Comparison of ENCODE assay signal across 8 cellular contexts in genomic region chr11:112024178-112024777, GRCh38. TPM values are rescaled to one million over a fixed set of nuclear protein-coding genes. Genes with fewer than 3 reads are reported as not detected.
DNase-seq lines count a peak whose midpoint lies in the region; ATAC-seq and FAIRE-seq lines count a peak whose summit lies in the region.

No MANE protein-coding gene starts in this region.

- DNase-seq in activated CD4-positive, alpha-beta T cell treated with anti-CD3 and anti-CD28 coated beads, Interleukin-2, amount 10 ng/mL, durations not matched to agents 7 days and 5 days, result peak; percentile 12
- no peak for DNase-seq in activated CD4-positive, alpha-beta T cell treated with anti-CD3 and anti-CD28 coated beads, Interleukin-2, amount 50 U/mL, for 1 hour
- DNase-seq in RKO (ENCODE audit: low spot score), result peak; percentile 45
- DNase-seq in effector memory CD4-positive, alpha-beta T cell, result no peak
- DNase-seq in naive B cell, result peak; percentile 61
- DNase-seq in NK-92 (lab: John Stamatoyannopoulos, UW; ENCODE audit: unreplicated experiment), result no peak
- no peak for DNase-seq in HTR-8/SVneo (ENCODE audit: insufficient read length, low spot score)

- FAIRE-seq in HTR-8/SVneo (lab: Jason Lieb, UNC), result no peak

- H3K9me3 Mint-ChIP-seq in activated CD4-positive, alpha-beta T cell treated with anti-CD3 and anti-CD28 coated beads, Interleukin-2, amount 10 ng/mL, durations not matched to agents 7 days and 5 days, result no peaks in the 10 kb centered on the region
- H3K9me3 Mint-ChIP-seq in naive B cell, result no peaks in the 10 kb centered on the region

- peaks cover 13% of the 10 kb centered on the region for H3K36me3 ChIP-seq in effector memory CD4-positive, alpha-beta T cell (ENCODE audit: control insufficient read depth, insufficient read depth, low read length)

- POLR2A ChIA-PET in activated CD4-positive, alpha-beta T cell treated with anti-CD3 and anti-CD28 coated beads, Interleukin-2, amount 10 ng/mL, durations not matched to agents 7 days and 5 days (lab: Charles Lee), result no interaction called here

- CTCF ChIA-PET in activated CD4-positive, alpha-beta T cell treated with anti-CD3 and anti-CD28 coated beads, Interleukin-2, amount 10 ng/mL, durations not matched to agents 7 days and 5 days (lab: Charles Lee), result interaction anchor here (0.6 to 1.8 kb wide), 2 partner anchors 15 to 159 kb away, joined by 4 to 6 read pairs; no protein-coding TSS in a partner anchor

- no peaks in the 10 kb centered on the region for H3K9me3 ChIP-seq in effector memory CD4-positive, alpha-beta T cell (ENCODE audit: control insufficient read depth, low read length)

- H3K27me3 ChIP-seq in effector memory CD4-positive, alpha-beta T cell (replicated peaks; ENCODE audit: control insufficient read depth, insufficient read depth, low read length, poor library complexity, severe bottlenecking), result no peaks in the 10 kb centered on the region

- peak; percentile 44 for ATAC-seq in HG02884 (IDR thresholded peaks at IDR 0.05; ENCODE audit: unreplicated experiment)
- peak; percentile 73 to 74 for ATAC-seq in naive B cell (ENCODE audit: low read depth in 2 of 2)

- H3K27ac ChIP-seq in effector memory CD4-positive, alpha-beta T cell (ENCODE audit: insufficient read depth, low read length, poor library complexity, severe bottlenecking), result peak overlapping the region; percentile 74

- H3K4me1 Mint-ChIP-seq in activated CD4-positive, alpha-beta T cell treated with anti-CD3 and anti-CD28 coated beads, Interleukin-2, amount 10 ng/mL, durations not matched to agents 7 days and 5 days, result peaks cover 23% of the 10 kb centered on the region
- H3K4me1 Mint-ChIP-seq in naive B cell, result peaks cover 17 to 37% (median 30%) of the 10 kb centered on the region in 3 donors

- peak overlapping the region; percentile 99 for H3K27ac Mint-ChIP-seq in activated CD4-positive, alpha-beta T cell treated with anti-CD3 and anti-CD28 coated beads, Interleukin-2, amount 10 ng/mL, durations not matched to agents 7 days and 5 days
- peak overlapping the region; percentile 97 to 99 (median 98) for H3K27ac Mint-ChIP-seq in naive B cell

- peaks cover 22% of the 10 kb centered on the region for H3K36me3 Mint-ChIP-seq in activated CD4-positive, alpha-beta T cell treated with anti-CD3 and anti-CD28 coated beads, Interleukin-2, amount 10 ng/mL, durations not matched to agents 7 days and 5 days (ENCODE audit: low read depth)
- H3K36me3 Mint-ChIP-seq in naive B cell, result peaks cover 0 to 7% of the 10 kb centered on the region in 2 donors

- peak overlapping the region; percentile 100 for H3K4me3 Mint-ChIP-seq in activated CD4-positive, alpha-beta T cell treated with anti-CD3 and anti-CD28 coated beads, Interleukin-2, amount 10 ng/mL, durations not matched to agents 7 days and 5 days
- peak overlapping the region; percentile 99 to 100 (median 100) for H3K4me3 Mint-ChIP-seq in naive B cell

- peak overlapping the region; percentile 80 for H3K4me3 ChIP-seq in effector memory CD4-positive, alpha-beta T cell (ENCODE audit: insufficient read depth, low read depth, low read length, poor library complexity, severe bottlenecking)

- H3K27me3 Mint-ChIP-seq in activated CD4-positive, alpha-beta T cell treated with anti-CD3 and anti-CD28 coated beads, Interleukin-2, amount 10 ng/mL, durations not matched to agents 7 days and 5 days, result no peaks in the 10 kb centered on the region
- H3K27me3 Mint-ChIP-seq in naive B cell, result no peaks in the 10 kb centered on the region

- peaks cover 5% of the 10 kb centered on the region for H3K4me1 ChIP-seq in effector memory CD4-positive, alpha-beta T cell (ENCODE audit: control insufficient read depth, insufficient read depth, low read length, poor library complexity, severe bottlenecking)

RNA-seq across cellular contexts. Expression of gene DLAT, which starts 0.9 kb away (rescaled TPM):
- 10 to 100 TPM; 27.7 to 31.6 TPM for total RNA-seq in activated CD4-positive, alpha-beta T cell treated with anti-CD3 and anti-CD28 coated beads, Interleukin-2, amount 10 ng/mL, durations not matched to agents 7 days and 5 days
- polyA plus RNA-seq in naive B cell (ENCODE audit: low read depth in 6 of 6), result 10 to 100 TPM; 24.6 to 38.8 (median 28.0) TPM

RNA-seq across cellular contexts. Expression of gene PIH1D2, which starts 49.5 kb away (rescaled TPM):
- total RNA-seq in activated CD4-positive, alpha-beta T cell treated with anti-CD3 and anti-CD28 coated beads, Interleukin-2, amount 10 ng/mL, durations not matched to agents 7 days and 5 days, result under 1 TPM in 1 of 2 experiments, not detected in 1; 0.27 TPM
- polyA plus RNA-seq in naive B cell (ENCODE audit: low read depth in 6 of 6), result not detected

RNA-seq across cellular contexts. Expression of gene NKAPD1, which starts 49.8 kb away (rescaled TPM):
- total RNA-seq in activated CD4-positive, alpha-beta T cell treated with anti-CD3 and anti-CD28 coated beads, Interleukin-2, amount 10 ng/mL, durations not matched to agents 7 days and 5 days, result 10 to 100 TPM; 25.3 to 25.6 TPM
- polyA plus RNA-seq in naive B cell (ENCODE audit: low read depth in 6 of 6), result 10 to 100 TPM in 4 of 6 donors, 1 to 10 TPM in 2; 3.7 to 18.6 (median 10.7) TPM

Comparison
In these comparisons a context has a peak if more than half of its experiments do, and no peak if none do; other contexts are left out.
1. DNase-seq: peak in activated CD4-positive, alpha-beta T cell treated with anti-CD3 and anti-CD28 coated beads, Interleukin-2, amount 10 ng/mL, durations not matched to agents 7 days and 5 days (single experiment), RKO (single experiment) and naive B cell (single experiment); none in activated CD4-positive, alpha-beta T cell treated with anti-CD3 and anti-CD28 coated beads, Interleukin-2, amount 50 U/mL, for 1 hour (single experiment), effector memory CD4-positive, alpha-beta T cell (0 of 3), NK-92 (single experiment) and HTR-8/SVneo (single experiment).